ENCODE assay signal across 8 cellular contexts in genomic region chr12:100200450-100201181, GRCh38. TPM values are rescaled to one million over a fixed set of nuclear protein-coding genes. Genes with fewer than 3 reads are reported as not detected.
DNase-seq lines count a peak whose midpoint lies in the region; ATAC-seq and TF ChIP-seq lines count a peak whose summit lies in the region.

ACTR6 (plus strand) TSS chr12:100200815; CDS start chr12:100200852, 37 bp downstream.

- peak within 1 kb of the TSS; percentile 46 to 96 (median 85) for H3K4me3 ChIP-seq in dorsolateral prefrontal cortex
- H3K4me3 ChIP-seq in lower leg skin (ENCODE audit: low read depth, poor library complexity, severe bottlenecking): peak within 1 kb of the TSS; percentile 62

- H3K9me3 Mint-ChIP-seq in CD14-positive monocyte: no peaks in the 10 kb centered on the region

- H3K27me3 Mint-ChIP-seq in CD14-positive monocyte (ENCODE audit: low read depth in 3 of 3): peaks cover 5 to 6% (median 6%) of the 10 kb centered on the region in 3 donors

- H3K4me3 Mint-ChIP-seq in CD14-positive monocyte: peak within 1 kb of the TSS; percentile 97 to 98

- peak within 1 kb of the TSS in 45 of 59 donors; percentile 7 to 89 (median 64) for H3K27ac ChIP-seq in dorsolateral prefrontal cortex

- H3K27me3 ChIP-seq in dorsolateral prefrontal cortex: no peaks in the 10 kb centered on the region

- WGBS in lower leg skin, 2 donors: 0% methylated on average over 38 of the region's 38 CpGs

- peak within 1 kb of the TSS; percentile 86 to 97 (median 95) for H3K27ac Mint-ChIP-seq in CD14-positive monocyte

- no peaks in the 10 kb centered on the region for H3K36me3 Mint-ChIP-seq in CD14-positive monocyte

- DNase-seq in CD14-positive monocyte (ENCODE audit: low spot score): peak; percentile 93
- peak; percentile 89 for DNase-seq in NCI-H748 treated with DMSO at 0.1 percent for 48 hours (lab: John Stamatoyannopoulos, UW)
- DNase-seq in activated CD4-positive, alpha-beta T cell treated with anti-CD3 and anti-CD28 coated beads, Interleukin-2, amount 50 U/mL, for 24 hours (ENCODE audit: low read depth in 1 of 2, low spot score in 1 of 2): peak; percentile 87 to 97
- peak; percentile 85 to 95 (median 92) for DNase-seq in dorsolateral prefrontal cortex
- peak; percentile 95 to 98 for DNase-seq in lower leg skin (ENCODE audit: low spot score in 2 of 2)
- peak; percentile 94 for DNase-seq in stimulated activated CD4-positive, alpha-beta T cell treated with anti-CD3 and anti-CD28 coated beads, Interleukin-4, amount 100 ng/mL, for 48 hours (ENCODE audit: low read depth in 2 of 2)

- no peak for TF ChIP-seq POLR2A in lower leg skin (IDR thresholded peaks at IDR 0.05)

- H3K4me1 Mint-ChIP-seq in CD14-positive monocyte: peaks cover 17% of the 10 kb centered on the region

- intact Hi-C loops in CD14-positive monocyte (cut with micrococcal nuclease) (loop anchor here (5.0 to 10.0 kb wide), 2 partner anchors 67 to 1084 kb away; partner anchors contain the start of genes DEPDC4 (in 2 of the 2), SCYL2 (in 2 of the 2) and UTP20 (in 1 of the 2)), dorsolateral prefrontal cortex (cut with DNase I) (loop anchor here (1.0 to 10.0 kb wide), 3 partner anchors 58 to 64 kb away; partner anchors contain the start of genes BLTP3B (in 1 of the 2), DEPDC4 (in 1 of the 2) and SCYL2 (in 1 of the 2)), lower leg skin (cut with DNase I; ENCODE audit: low total_unique reads) (no loop called here)

- ATAC-seq in GM19372 (IDR thresholded peaks at IDR 0.05; ENCODE audit: low read depth, unreplicated experiment) (peak; percentile 89), HG03558 (IDR thresholded peaks at IDR 0.05; ENCODE audit: extremely low read depth, unreplicated experiment) (peak; percentile 94)

- TF ChIP-seq CTCF in CD14-positive monocyte (IDR thresholded peaks at IDR 0.05) (no peak), dorsolateral prefrontal cortex (IDR thresholded peaks at IDR 0.05 in 54 of 56, conservative IDR thresholded peaks at IDR 0.05 in 2 of 56; ENCODE audit: low read depth in 1 of 56, partially characterized antibody in 56 of 56) (peak in 35 of 56 donors; percentile 6 to 50 (median 30)), lower leg skin (IDR thresholded peaks at IDR 0.05) (no peak)

RNA-seq across cellular contexts. Expression of gene ACTR6, which starts in this region (rescaled TPM):
- polyA plus RNA-seq in CD14-positive monocyte: 10 to 100 TPM; 16.2 to 17.8 TPM
- total RNA-seq in dorsolateral prefrontal cortex (10 to 100 TPM; 26.5 to 71.6 (median 48.8) TPM), lower leg skin (10 to 100 TPM in 3 of 4 donors, 1 to 10 TPM in 1; 7.6 to 24.7 (median 16.7) TPM)

Comparison
In these comparisons a context has a peak if more than half of its experiments do, and no peak if none do; other contexts are left out.
1. Peak in every context shown above with its lines: DNase-seq, ATAC-seq, H3K4me3 ChIP-seq and H3K27ac ChIP-seq.
2. CTCF ChIP-seq: peak in dorsolateral prefrontal cortex (35 of 56); none in CD14-positive monocyte (single experiment) and lower leg skin (0 of 3).